In genomic region chr11:59574932-59575904, GRCh38 we compare ENCODE assay signal across 16 cellular contexts. TPM values are rescaled to one million over a fixed set of nuclear protein-coding genes. Genes with fewer than 3 reads are reported as not detected.
DNase-seq lines count a peak whose midpoint lies in the region; ATAC-seq and TF ChIP-seq lines count a peak whose summit lies in the region.
"Had no signal": no experiment of that assay in that cellular context is flagged by ENCODE, and none has a peak within 500 bp of the region (broad histone marks: within the 10 kb centered on the region; RNA-seq: fewer than 3 reads in every experiment).

No MANE protein-coding gene starts in this region.

- no peaks in the 10 kb centered on the region for H3K9me3 Mint-ChIP-seq in natural killer cell
- no peaks in the 10 kb centered on the region for H3K9me3 Mint-ChIP-seq in natural killer cell treated with Interleukin-12 subunit alpha and Interleukin-12 subunit beta and Interleukin-15 and Interleukin-18, amount 100 ng/mL, for 72 hours
- no peaks in the 10 kb centered on the region for H3K9me3 Mint-ChIP-seq in osteocyte (ENCODE audit: unreplicated experiment)
- H3K9me3 Mint-ChIP-seq: neural crest cell; stimulated activated naive B cell treated with anti-CD40 and anti-IgM and Interleukin-4, amounts not matched to agents 10 μg/mL and 1 μg/mL and 100 μg/mL, for 72 hours had no signal

- ATAC-seq in natural killer cell = no peak
- no peak for ATAC-seq in natural killer cell treated with Interleukin-12 subunit alpha and Interleukin-12 subunit beta and Interleukin-15 and Interleukin-18, amount 100 ng/mL, for 72 hours
- ATAC-seq: stimulated activated naive B cell treated with anti-CD40 and anti-IgM and Interleukin-4, amounts not matched to agents 10 μg/mL and 1 μg/mL and 100 μg/mL, for 72 hours had no signal

- H3K4me3 Mint-ChIP-seq in natural killer cell (no peak overlapping the region), osteocyte (ENCODE audit: unreplicated experiment) (no peak overlapping the region)
- no peak overlapping the region for H3K4me3 Mint-ChIP-seq in natural killer cell treated with Interleukin-12 subunit alpha and Interleukin-12 subunit beta and Interleukin-15 and Interleukin-18, amount 100 ng/mL, for 72 hours
- H3K4me3 Mint-ChIP-seq: B cell; neural crest cell; stimulated activated naive B cell treated with anti-CD40 and anti-IgM and Interleukin-4, amounts not matched to agents 10 μg/mL and 1 μg/mL and 100 μg/mL, for 72 hours had no signal

- no peak for TF ChIP-seq EP300 in esophagus muscularis mucosa (IDR thresholded peaks at IDR 0.05)

- DNase-seq in natural killer cell (no peak), esophagus muscularis mucosa (ENCODE audit: extremely low spot score) (no peak), osteocyte (ENCODE audit: extremely low spot score, unreplicated experiment) (no peak), vagina (ENCODE audit: extremely low spot score in 2 of 2) (no peak), NCI-H1694 (lab: John Stamatoyannopoulos, UW) (no peak), nucleus accumbens (lab: John Stamatoyannopoulos, UW) (no peak)
- no peak for DNase-seq in natural killer cell treated with Interleukin-12 subunit alpha and Interleukin-12 subunit beta and Interleukin-15 and Interleukin-18, amount 100 ng/mL, for 72 hours (ENCODE audit: low spot score)
- no peak for DNase-seq in activated naive CD4-positive, alpha-beta T cell treated with anti-CD3 and anti-CD28 coated beads, Interleukin-2, amount 50 U/mL, for 16 hours
- DNase-seq: activated gamma-delta T cell treated with Interleukin-2 at 50 U/mL for 16 hours; effector memory CD4-positive, alpha-beta T cell; NCI-H2081 treated with DMSO at 0.1 percent for 48 hours; NCI-H748 treated with DMSO at 0.1 percent for 48 hours; stimulated activated naive B cell treated with anti-CD40 and anti-IgM and Interleukin-4, amounts not matched to agents 10 μg/mL and 1 μg/mL and 100 μg/mL, for 72 hours had no signal

- H3K4me1 ChIP-seq in esophagus muscularis mucosa (peaks cover 0 to 9% (median 0%) of the 10 kb centered on the region in 4 donors), vagina (peaks cover 29% of the 10 kb centered on the region)

- H3K27me3 Mint-ChIP-seq in natural killer cell (ENCODE audit: low read depth in 2 of 2) = no peaks in the 10 kb centered on the region
- H3K27me3 Mint-ChIP-seq in natural killer cell treated with Interleukin-12 subunit alpha and Interleukin-12 subunit beta and Interleukin-15 and Interleukin-18, amount 100 ng/mL, for 72 hours = no peaks in the 10 kb centered on the region
- no peaks in the 10 kb centered on the region for H3K27me3 Mint-ChIP-seq in osteocyte (ENCODE audit: unreplicated experiment)
- H3K27me3 Mint-ChIP-seq: B cell; stimulated activated naive B cell treated with anti-CD40 and anti-IgM and Interleukin-4, amounts not matched to agents 10 μg/mL and 1 μg/mL and 100 μg/mL, for 72 hours had no signal

- intact Hi-C loops in natural killer cell (cut with micrococcal nuclease) (no loop called here), esophagus muscularis mucosa (cut with DNase I) (no loop called here), vagina (cut with DNase I) (no loop called here)

- TF ChIP-seq CTCF in natural killer cell (IDR thresholded peaks at IDR 0.05) (no peak), esophagus muscularis mucosa (IDR thresholded peaks at IDR 0.05) (no peak), osteocyte (IDR thresholded peaks at IDR 0.05) (no peak), vagina (IDR thresholded peaks at IDR 0.05) (no peak)

- WGBS in esophagus muscularis mucosa = 81% methylated on average over 6 of the region's 6 CpGs

- peak overlapping the region; percentile 32 to 74 for H3K27ac Mint-ChIP-seq in natural killer cell
- no peak overlapping the region for H3K27ac Mint-ChIP-seq in natural killer cell treated with Interleukin-12 subunit alpha and Interleukin-12 subunit beta and Interleukin-15 and Interleukin-18, amount 100 ng/mL, for 72 hours
- peak overlapping the region; percentile 34 for H3K27ac Mint-ChIP-seq in osteocyte (ENCODE audit: unreplicated experiment)
- H3K27ac Mint-ChIP-seq: B cell had no signal

- peak overlapping the region in 3 of 4 donors; percentile 13 to 24 (median 15) for H3K27ac ChIP-seq in esophagus muscularis mucosa (replicated peaks in 1 of 4)
- H3K27ac ChIP-seq in vagina = peak overlapping the region; percentile 74
- H3K27ac ChIP-seq: VCaP had no signal

- H3K9me3 ChIP-seq in esophagus muscularis mucosa (no peaks in the 10 kb centered on the region), vagina (no peaks in the 10 kb centered on the region)

- H3K36me3 Mint-ChIP-seq in natural killer cell (peaks cover 35% of the 10 kb centered on the region), osteocyte (ENCODE audit: unreplicated experiment) (peaks cover 49% of the 10 kb centered on the region)
- peaks cover 38% of the 10 kb centered on the region for H3K36me3 Mint-ChIP-seq in natural killer cell treated with Interleukin-12 subunit alpha and Interleukin-12 subunit beta and Interleukin-15 and Interleukin-18, amount 100 ng/mL, for 72 hours

- H3K4me1 Mint-ChIP-seq in natural killer cell (no peaks in the 10 kb centered on the region), osteocyte (ENCODE audit: unreplicated experiment) (peaks cover 14% of the 10 kb centered on the region)
- no peaks in the 10 kb centered on the region for H3K4me1 Mint-ChIP-seq in natural killer cell treated with Interleukin-12 subunit alpha and Interleukin-12 subunit beta and Interleukin-15 and Interleukin-18, amount 100 ng/mL, for 72 hours (ENCODE audit: low read depth in 2 of 2)
- H3K4me1 Mint-ChIP-seq: neural crest cell had no signal

- no peak overlapping the region for H3K4me3 ChIP-seq in esophagus muscularis mucosa
- H3K4me3 ChIP-seq in vagina = no peak overlapping the region

- H3K36me3 ChIP-seq in esophagus muscularis mucosa (peaks cover 40 to 63% (median 52%) of the 10 kb centered on the region in 4 donors), vagina (peaks cover 0 to 47% of the 10 kb centered on the region in 2 donors)

- TF ChIP-seq POLR2A in esophagus muscularis mucosa (IDR thresholded peaks at IDR 0.05; ENCODE audit: low read depth) = no peak
- TF ChIP-seq POLR2A in vagina (IDR thresholded peaks at IDR 0.05) = no peak

- H3K27me3 ChIP-seq in esophagus muscularis mucosa = no peaks in the 10 kb centered on the region
- no peaks in the 10 kb centered on the region for H3K27me3 ChIP-seq in vagina

RNA-seq across cellular contexts. Expression of gene OSBP, which starts 40.4 kb away (rescaled TPM):
- total RNA-seq in natural killer cell = 10 to 100 TPM; 40.5 to 58.5 (median 51.3) TPM
- total RNA-seq in natural killer cell treated with Interleukin-12 subunit alpha and Interleukin-12 subunit beta and Interleukin-15 and Interleukin-18, amount 100 ng/mL, for 72 hours = 10 to 100 TPM; 40.5 to 45.2 TPM
- total RNA-seq in esophagus muscularis mucosa = 10 to 100 TPM; 32.5 to 40.0 (median 33.3) TPM
- 45.7 and 46.0 TPM in 2 replicates for total RNA-seq in osteocyte
- 40.5 TPM for total RNA-seq in vagina

Comparison
In these comparisons a context has a peak if more than half of its experiments do, and no peak if none do; other contexts are left out.
1. H3K27ac Mint-ChIP-seq: peak in natural killer cell (2 of 2) and osteocyte (single experiment); none in natural killer cell treated with Interleukin-12 subunit alpha and Interleukin-12 subunit beta and Interleukin-15 and Interleukin-18, amount 100 ng/mL, for 72 hours (0 of 2).